15 cellular contexts compared by ENCODE assay signal in the genomic region with DNA sequence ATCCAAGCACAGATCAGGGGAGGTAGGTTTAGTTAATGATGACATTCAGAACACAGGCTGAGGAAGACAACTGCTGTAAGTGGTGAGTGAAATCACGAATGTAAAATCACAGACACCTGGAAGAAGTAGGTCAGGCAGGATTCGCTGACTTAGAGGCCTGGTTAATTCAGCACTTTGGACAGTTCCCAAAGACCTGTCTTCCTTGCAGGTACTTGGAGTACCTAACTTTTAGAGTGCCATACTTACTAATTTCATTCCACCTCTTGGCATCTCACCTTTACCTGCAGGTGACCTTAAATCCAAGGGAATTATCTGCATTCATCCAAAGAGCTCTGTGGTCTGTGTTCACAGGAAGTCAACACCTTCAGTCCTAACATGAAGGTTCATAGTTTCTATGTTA.
DNase-seq lines count a peak whose midpoint lies in the region; ATAC-seq, FAIRE-seq and TF ChIP-seq lines count a peak whose summit lies in the region.
"Had no signal": no experiment of that assay in that cellular context is flagged by ENCODE, and none has a peak within 500 bp of the region (broad histone marks: within the 10 kb centered on the region; RNA-seq: fewer than 3 reads in every experiment).

No MANE protein-coding gene starts in this region.

- ATAC-seq in PC-3 = no peak
- ATAC-seq: upper lobe of right lung had no signal

- no peaks in the 10 kb centered on the region for H3K79me1 ChIP-seq in H1 (ENCODE audit: low read depth, low read length)

- TF ChIP-seq CTCF in PC-3 (conservative IDR thresholded peaks at IDR 0.05; ENCODE audit: low read depth, low read length) (no peak), H1 (IDR thresholded peaks at IDR 0.05; ENCODE audit: control extremely low read depth in 1 of 3, insufficient read depth in 1 of 3, low read depth in 1 of 3, low read length in 3 of 3) (no peak), nephron progenitor cell (IDR thresholded peaks at IDR 0.05) (no peak)

- no peak overlapping the region for H4K8ac ChIP-seq in H1 (ENCODE audit: extremely low read depth, insufficient read depth, low read length)

- CTCF ChIA-PET in PC-3 (lab: Charles Lee) (no interaction called here), H1 (lab: Charles Lee; ENCODE audit: partially characterized antibody) (interaction anchor here (1.3 kb wide), 1 partner anchor 42 kb away, joined by 3 read pairs; no protein-coding TSS in a partner anchor)

- H4K20me1 ChIP-seq in PC-3 (ENCODE audit: low read length) (no peaks in the 10 kb centered on the region), H1 (replicated peaks in 1 of 2; ENCODE audit: control insufficient read depth in 1 of 2, insufficient read depth in 2 of 2, low read length in 2 of 2) (peaks cover 0 to 1% of the 10 kb centered on the region in 2 experiments)

- BruUV-seq in PC-3 (replicated peaks; lab: Mats Ljungman, UMichigan) = no TSS peak

- WGBS in H1 (ENCODE audit: extremely low coverage in 1 of 2, insufficient coverage in 1 of 2, insufficient read length in 1 of 2, insufficient replicate concordance in 2 of 2, low coverage in 1 of 2, low lambda C conversion rate in 2 of 2, missing lambda C conversion rate in 1 of 2), 2 experiments = 72% methylated on average over 2 of the region's 2 CpGs; no CpG with 5 or more reads in 1 of the 2 experiments

- DNase-seq in NCI-H524 (lab: John Stamatoyannopoulos, UW) (peak; percentile 56 to 81), NCI-H524 treated with DMSO at 0.1 percent for 48 hours (lab: John Stamatoyannopoulos, UW) (no peak), PC-3 (peak; percentile 45), H1 (ENCODE audit: low read depth in 1 of 2, low spot score in 2 of 2) (peak in 1 of 2 experiments; percentile 31), nephron progenitor cell (peak; percentile 35), Kasumi-1 (lab: John Stamatoyannopoulos, UW) (no peak), head of caudate nucleus (no peak)
- no peak for DNase-seq in stimulated activated CD8-positive, alpha-beta memory T cell treated with anti-CD3 and anti-CD28 coated beads, Interleukin-4, amount 100 ng/mL, for 48 hours
- DNase-seq: activated CD4-positive, alpha-beta T cell treated with anti-CD3 and anti-CD28 coated beads, Interleukin-2, amount 50 U/mL, for 1 hour; activated gamma-delta T cell; NCI-H1417; SW 1271; upper lobe of right lung had no signal

- H4K5ac ChIP-seq in H1 (ENCODE audit: insufficient read length, low read depth, low read length) = no peak overlapping the region

- H3K27me3 Mint-ChIP-seq in nephron progenitor cell (ENCODE audit: low read depth, poor library complexity) = no peaks in the 10 kb centered on the region

- H3K9me3 ChIP-seq in PC-3 (ENCODE audit: low read length) = no peaks in the 10 kb centered on the region
- no peaks in the 10 kb centered on the region for H3K9me3 ChIP-seq in H1 (ENCODE audit: insufficient read depth in 2 of 2, low read depth in 1 of 2, low read length in 1 of 2)
- H3K9me3 ChIP-seq: upper lobe of right lung had no signal

- H3K27ac ChIP-seq in PC-3 (ENCODE audit: low read length) (no peak overlapping the region), H1 (ENCODE audit: low read depth, low read length) (no peak overlapping the region)
- H3K27ac ChIP-seq: HL-60, upper lobe of right lung had no signal

- H3K36me3 ChIP-seq in PC-3 (ENCODE audit: low read depth, low read length) = no peaks in the 10 kb centered on the region
- peaks cover 0 to 5% (median 1%) of the 10 kb centered on the region in 4 experiments; a peak in 3 of 8 replicates for H3K36me3 ChIP-seq in H1 (ENCODE audit: control insufficient read depth in 2 of 4, insufficient read depth in 4 of 4, low read length in 3 of 4)
- H3K36me3 ChIP-seq: upper lobe of right lung had no signal

- H3K27me3 ChIP-seq in PC-3 (ENCODE audit: low read length) (no peaks in the 10 kb centered on the region), H1 (replicated peaks in 1 of 4; ENCODE audit: control insufficient read depth in 3 of 4, extremely low read depth in 1 of 4, insufficient read depth in 3 of 4, low read length in 3 of 4) (no peaks in the 10 kb centered on the region)
- H3K27me3 ChIP-seq: upper lobe of right lung had no signal

- H3K4ac ChIP-seq in H1 (replicated peaks; ENCODE audit: insufficient read length, low read depth, low read length) = no peak overlapping the region

- FAIRE-seq in H1 (lab: Jason Lieb, UNC) = peak; percentile 86
- FAIRE-seq: A204.1 had no signal

- H3K36me3 Mint-ChIP-seq in nephron progenitor cell (ENCODE audit: low read depth) = no peaks in the 10 kb centered on the region

- H3K23ac ChIP-seq in H1 (ENCODE audit: insufficient read length) = no peak overlapping the region

- no peaks in the 10 kb centered on the region for H3K9me3 Mint-ChIP-seq in nephron progenitor cell

- H3K4me3 ChIP-seq in PC-3 (ENCODE audit: low read length) = no peak overlapping the region
- no peak overlapping the region for H3K4me3 ChIP-seq in H1 (ENCODE audit: extremely low read depth in 1 of 4, insufficient read depth in 2 of 4, low read depth in 3 of 4, low read length in 4 of 4)
- H3K4me3 ChIP-seq: upper lobe of right lung had no signal

- H3K18ac ChIP-seq in H1 (ENCODE audit: extremely low read depth, low read length) = no peak overlapping the region

- H3K4me1 Mint-ChIP-seq in nephron progenitor cell = no peaks in the 10 kb centered on the region

- H3K79me2 ChIP-seq in PC-3 (ENCODE audit: low read length) (no peaks in the 10 kb centered on the region), H1 (ENCODE audit: control insufficient read depth in 1 of 2, insufficient read depth in 2 of 2, low read length in 2 of 2) (no peaks in the 10 kb centered on the region)

- TF ChIP-seq RAD21 in H1 (IDR thresholded peaks at IDR 0.05 in 1 of 2, conservative IDR thresholded peaks at IDR 0.05 in 1 of 2; ENCODE audit: low read depth in 2 of 2, low read length in 2 of 2) = no peak; a peak in 2 of 4 replicates

- H3K4me1 ChIP-seq in PC-3 (ENCODE audit: insufficient read depth, low read length) = no peaks in the 10 kb centered on the region
- no peaks in the 10 kb centered on the region for H3K4me1 ChIP-seq in H1 (replicated peaks in 1 of 4; ENCODE audit: control insufficient read depth in 3 of 4, insufficient read depth in 4 of 4, low read length in 3 of 4)
- H3K4me1 ChIP-seq: upper lobe of right lung had no signal

- TF ChIP-seq POLR2A in H1 (IDR thresholded peaks at IDR 0.05; ENCODE audit: control extremely low read depth in 1 of 2, low read depth in 2 of 2, low read length in 2 of 2) = no peak

- no peak overlapping the region for H3K27ac Mint-ChIP-seq in nephron progenitor cell

- H3K4me3 Mint-ChIP-seq in nephron progenitor cell = no peak overlapping the region

- H3K23me2 ChIP-seq in H1 (ENCODE audit: low read depth, low read length) = no peaks in the 10 kb centered on the region

- H3K56ac ChIP-seq in H1 (replicated peaks; ENCODE audit: insufficient read length, low read depth, low read length) = no peak overlapping the region

- H3K4me2 ChIP-seq in PC-3 (ENCODE audit: low read length) (no peak overlapping the region), H1 (ENCODE audit: insufficient read depth in 1 of 2, low read depth in 2 of 2, low read length in 2 of 2) (no peak overlapping the region)

- H3K9ac ChIP-seq in PC-3 (ENCODE audit: low read length) (no peak overlapping the region), H1 (replicated peaks in 1 of 4; ENCODE audit: extremely low read depth in 1 of 4, low read depth in 3 of 4, low read length in 3 of 4) (no peak overlapping the region)

- H2BK5ac ChIP-seq in H1 (ENCODE audit: low read depth, low read length) = no peak overlapping the region

- no peak overlapping the region for H2BK15ac ChIP-seq in H1 (ENCODE audit: low read length)

- TF ChIP-seq EP300 in H1 (IDR thresholded peaks at IDR 0.05; ENCODE audit: borderline replicate concordance in 1 of 2, low read depth in 2 of 2, low read length in 2 of 2) = no peak

- no peak overlapping the region for H3K14ac ChIP-seq in H1 (ENCODE audit: insufficient read length)

- no peaks in the 10 kb centered on the region for H3K9me2 ChIP-seq in PC-3 (replicated peaks; ENCODE audit: low read length)

- no peak overlapping the region for H4K91ac ChIP-seq in H1 (replicated peaks; ENCODE audit: insufficient read length, low read length)

- H2AFZ ChIP-seq in PC-3 (ENCODE audit: low read length) = no peak overlapping the region
- H2AFZ ChIP-seq in H1 (ENCODE audit: low read length) = no peak overlapping the region

- no peaks in the 10 kb centered on the region for H3F3A ChIP-seq in PC-3 (ENCODE audit: low read length, unreplicated experiment)

- no peak overlapping the region for H2BK120ac ChIP-seq in H1 (replicated peaks; ENCODE audit: low read depth, low read length)

- H2AK5ac ChIP-seq in H1 (ENCODE audit: low read depth, low read length) = no peak overlapping the region

- H2BK12ac ChIP-seq in H1 (ENCODE audit: low read depth, low read length) = no peak overlapping the region

- intact Hi-C loops in PC-3 (cut with micrococcal nuclease) = no loop called here
- intact Hi-C loops in head of caudate nucleus (cut with DNase I) = no loop called here

- POLR2A ChIA-PET in PC-3 (lab: Charles Lee; ENCODE audit: unreplicated experiment) (no interaction called here), H1 (lab: Charles Lee; ENCODE audit: partially characterized antibody) (interaction anchor here (0.7 kb wide), 1 partner anchor 97 kb away, joined by 3 read pairs; no protein-coding TSS in a partner anchor)

- H2BK20ac ChIP-seq in H1 (ENCODE audit: low read length) = no peak overlapping the region

TF ChIP-seq in H1, 55 proteins besides CTCF, POLR2A, EP300 and RAD21 (continues in another document):
- TF ChIP-seq SIN3A (conservative IDR thresholded peaks at IDR 0.05 in 1 of 2, IDR thresholded peaks at IDR 0.05 in 1 of 2; ENCODE audit: low read depth in 1 of 2, low read length in 2 of 2) (peak; percentile 68 to 71; a peak in 2 of 4 replicates), JUN (IDR thresholded peaks at IDR 0.05; ENCODE audit: low read depth, low read length) (no peak), NANOG (IDR thresholded peaks at IDR 0.05; ENCODE audit: insufficient read depth, low read depth, low read length, poor library complexity, severe bottlenecking) (no peak), EZH2 (IDR thresholded peaks at IDR 0.05; ENCODE audit: low read depth, low read length, severe bottlenecking) (no peak), YY1 (IDR thresholded peaks at IDR 0.05; ENCODE audit: low read depth, low read length) (no peak), SUZ12 (IDR thresholded peaks at IDR 0.05; ENCODE audit: low read length) (no peak)
- TF ChIP-seq, protein P1, sequence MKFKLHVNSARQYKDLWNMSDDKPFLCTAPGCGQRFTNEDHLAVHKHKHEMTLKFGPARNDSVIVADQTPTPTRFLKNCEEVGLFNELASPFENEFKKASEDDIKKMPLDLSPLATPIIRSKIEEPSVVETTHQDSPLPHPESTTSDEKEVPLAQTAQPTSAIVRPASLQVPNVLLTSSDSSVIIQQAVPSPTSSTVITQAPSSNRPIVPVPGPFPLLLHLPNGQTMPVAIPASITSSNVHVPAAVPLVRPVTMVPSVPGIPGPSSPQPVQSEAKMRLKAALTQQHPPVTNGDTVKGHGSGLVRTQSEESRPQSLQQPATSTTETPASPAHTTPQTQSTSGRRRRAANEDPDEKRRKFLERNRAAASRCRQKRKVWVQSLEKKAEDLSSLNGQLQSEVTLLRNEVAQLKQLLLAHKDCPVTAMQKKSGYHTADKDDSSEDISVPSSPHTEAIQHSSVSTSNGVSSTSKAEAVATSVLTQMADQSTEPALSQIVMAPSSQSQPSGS (IDR thresholded peaks at IDR 0.05; ENCODE audit: low read length) = no peak

Comparison
In these comparisons a context has a peak if more than half of its experiments do, and no peak if none do; other contexts are left out.
1. DNase-seq: peak in NCI-H524 (2 of 2), PC-3 (single experiment) and nephron progenitor cell (single experiment); none in NCI-H524 treated with DMSO at 0.1 percent for 48 hours (single experiment), Kasumi-1 (0 of 2), head of caudate nucleus (0 of 42) and stimulated activated CD8-positive, alpha-beta memory T cell treated with anti-CD3 and anti-CD28 coated beads, Interleukin-4, amount 100 ng/mL, for 48 hours (single experiment).